Comparison of ENCODE assay signal across 26 cellular contexts in genomic region chr6:93447874-93448273, GRCh38. TPM values are rescaled to one million over a fixed set of nuclear protein-coding genes. Genes with fewer than 3 reads are reported as not detected.
DNase-seq lines count a peak whose midpoint lies in the region; ATAC-seq, FAIRE-seq and TF ChIP-seq lines count a peak whose summit lies in the region.
"Had no signal": no experiment of that assay in that cellular context is flagged by ENCODE, and none has a peak within 500 bp of the region (broad histone marks: within the 10 kb centered on the region; RNA-seq: fewer than 3 reads in every experiment).

No MANE protein-coding gene starts in this region.

- no peaks in the 10 kb centered on the region for H3K36me3 Mint-ChIP-seq in chondrocyte (ENCODE audit: low read depth)
- no peaks in the 10 kb centered on the region for H3K36me3 Mint-ChIP-seq in neural progenitor cell
- no peaks in the 10 kb centered on the region for H3K36me3 Mint-ChIP-seq in activated CD8-positive, alpha-beta T cell treated with anti-CD3 and anti-CD28 coated beads, Interleukin-2, amount 10 ng/mL, durations not matched to agents 7 days and 5 days (ENCODE audit: low read depth)

- no peaks in the 10 kb centered on the region for H3K79me2 ChIP-seq in neural progenitor cell (ENCODE audit: low read depth)

- no peaks in the 10 kb centered on the region for H3K27me3 ChIP-seq in neural progenitor cell
- H3K27me3 ChIP-seq: gastrocnemius medialis, tibial artery had no signal

- H3K4me3 Mint-ChIP-seq in chondrocyte (ENCODE audit: unreplicated experiment) (no peak overlapping the region), neural progenitor cell (no peak overlapping the region)
- no peak overlapping the region for H3K4me3 Mint-ChIP-seq in activated CD8-positive, alpha-beta T cell treated with anti-CD3 and anti-CD28 coated beads, Interleukin-2, amount 10 ng/mL, durations not matched to agents 7 days and 5 days
- H3K4me3 Mint-ChIP-seq: central memory CD8-positive, alpha-beta T cell; nephron; stimulated activated naive CD8-positive, alpha-beta T cell treated with anti-CD3 and anti-CD28 coated beads, Interleukin-15, Interleukin-2, amounts not matched to agents 100 ng/mL and 50 ng/mL, for 24 hours had no signal

- no peak for ATAC-seq in activated CD8-positive, alpha-beta T cell treated with anti-CD3 and anti-CD28 coated beads, Interleukin-2, amount 10 ng/mL, durations not matched to agents 7 days and 5 days
- ATAC-seq: gastrocnemius medialis, left lobe of liver had no signal

- FAIRE-seq in GM12892 (lab: Jason Lieb, UNC) = no peak
- FAIRE-seq: small intestine had no signal

- CTCF ChIA-PET in activated CD8-positive, alpha-beta T cell treated with anti-CD3 and anti-CD28 coated beads, Interleukin-2, amount 10 ng/mL, durations not matched to agents 7 days and 5 days (lab: Charles Lee) = no interaction called here

- H3K4me1 ChIP-seq in neural progenitor cell = peaks cover 4% of the 10 kb centered on the region
- H3K4me1 ChIP-seq: gastrocnemius medialis, tibial artery had no signal

- no peak overlapping the region for H2AFZ ChIP-seq in neural progenitor cell (replicated peaks)
- H2AFZ ChIP-seq: PC-9 had no signal

- H3K4me3 ChIP-seq in neural progenitor cell = no peak overlapping the region
- H3K4me3 ChIP-seq: gastrocnemius medialis, PC-9, tibial artery had no signal

- H3K9me3 Mint-ChIP-seq in chondrocyte (ENCODE audit: low read depth) (no peaks in the 10 kb centered on the region), neural progenitor cell (no peaks in the 10 kb centered on the region)
- peaks cover 4% of the 10 kb centered on the region for H3K9me3 Mint-ChIP-seq in activated CD8-positive, alpha-beta T cell treated with anti-CD3 and anti-CD28 coated beads, Interleukin-2, amount 10 ng/mL, durations not matched to agents 7 days and 5 days (ENCODE audit: insufficient read depth)
- H3K9me3 Mint-ChIP-seq: nephron had no signal

- no peak overlapping the region for H3K27ac ChIP-seq in neural progenitor cell
- H3K27ac ChIP-seq: gastrocnemius medialis, KMS-11, PC-9, tibial artery had no signal

- no peak overlapping the region for H3K4me2 ChIP-seq in neural progenitor cell
- H3K4me2 ChIP-seq: KMS-11, PC-9 had no signal

- H4K20me1 ChIP-seq in neural progenitor cell (ENCODE audit: low read depth) = no peaks in the 10 kb centered on the region

- H3F3A ChIP-seq in neural progenitor cell (ENCODE audit: low read depth) = no peaks in the 10 kb centered on the region

- no peak overlapping the region for H3K27ac Mint-ChIP-seq in chondrocyte (ENCODE audit: unreplicated experiment)
- H3K27ac Mint-ChIP-seq in neural progenitor cell = no peak overlapping the region
- H3K27ac Mint-ChIP-seq in activated CD8-positive, alpha-beta T cell treated with anti-CD3 and anti-CD28 coated beads, Interleukin-2, amount 10 ng/mL, durations not matched to agents 7 days and 5 days = no peak overlapping the region
- H3K27ac Mint-ChIP-seq: nephron; stimulated activated naive CD8-positive, alpha-beta T cell treated with anti-CD3 and anti-CD28 coated beads, Interleukin-15, Interleukin-2, amounts not matched to agents 100 ng/mL and 50 ng/mL, for 24 hours had no signal

- peaks cover 23% of the 10 kb centered on the region for H3K4me1 Mint-ChIP-seq in chondrocyte (ENCODE audit: low read depth)
- H3K4me1 Mint-ChIP-seq in neural progenitor cell = no peaks in the 10 kb centered on the region
- H3K4me1 Mint-ChIP-seq in activated CD8-positive, alpha-beta T cell treated with anti-CD3 and anti-CD28 coated beads, Interleukin-2, amount 10 ng/mL, durations not matched to agents 7 days and 5 days (ENCODE audit: low read depth) = no peaks in the 10 kb centered on the region
- H3K4me1 Mint-ChIP-seq: central memory CD8-positive, alpha-beta T cell; nephron had no signal

- peak; percentile 36 for TF ChIP-seq CTCF in chondrocyte (IDR thresholded peaks at IDR 0.05)
- TF ChIP-seq CTCF in neural progenitor cell (IDR thresholded peaks at IDR 0.05) = peak; percentile 43

- POLR2A ChIA-PET in activated CD8-positive, alpha-beta T cell treated with anti-CD3 and anti-CD28 coated beads, Interleukin-2, amount 10 ng/mL, durations not matched to agents 7 days and 5 days (lab: Charles Lee) = no interaction called here

- no peak overlapping the region for H3K9ac ChIP-seq in neural progenitor cell
- H3K9ac ChIP-seq: KMS-11 had no signal

- H3K27me3 Mint-ChIP-seq in chondrocyte (ENCODE audit: low read depth) (no peaks in the 10 kb centered on the region), neural progenitor cell (ENCODE audit: insufficient read depth, low read depth) (no peaks in the 10 kb centered on the region)
- H3K27me3 Mint-ChIP-seq in activated CD8-positive, alpha-beta T cell treated with anti-CD3 and anti-CD28 coated beads, Interleukin-2, amount 10 ng/mL, durations not matched to agents 7 days and 5 days (ENCODE audit: low read depth) = no peaks in the 10 kb centered on the region
- H3K27me3 Mint-ChIP-seq: central memory CD8-positive, alpha-beta T cell; stimulated activated naive CD8-positive, alpha-beta T cell treated with anti-CD3 and anti-CD28 coated beads, Interleukin-15, Interleukin-2, amounts not matched to agents 100 ng/mL and 50 ng/mL, for 24 hours had no signal

- no peaks in the 10 kb centered on the region for H3K36me3 ChIP-seq in neural progenitor cell
- H3K36me3 ChIP-seq: gastrocnemius medialis, tibial artery had no signal

- peak; percentile 2 for DNase-seq in HT1080 (ENCODE audit: low read depth)
- DNase-seq in NCI-H69 (lab: John Stamatoyannopoulos, UW) = peak; percentile 49
- no peak for DNase-seq in chondrocyte (ENCODE audit: low spot score)
- DNase-seq in neural progenitor cell (ENCODE audit: low spot score) = no peak
- DNase-seq in GM12892 (ENCODE audit: insufficient read length) = no peak
- no peak for DNase-seq in activated CD8-positive, alpha-beta T cell treated with anti-CD3 and anti-CD28 coated beads, Interleukin-2, amount 10 ng/mL, durations not matched to agents 7 days and 5 days
- no peak for DNase-seq in stimulated activated CD4-positive, alpha-beta T cell treated with anti-CD3 and anti-CD28 coated beads, Interleukin-12 subunit alpha, Interleukin-12 subunit beta, amount 100 ng/mL, for 4 hours
- DNase-seq: activated naive CD4-positive, alpha-beta T cell; AML-193; amygdala; gastrocnemius medialis; HCEC 1CT; NCI-H1092; NCI-H2081 treated with DMSO at 0.1 percent for 48 hours; NCI-H510A treated with DMSO at 0.1 percent for 48 hours; PC-9; small intestine; stimulated activated CD4-positive, alpha-beta T cell treated with anti-CD3 and anti-CD28 coated beads, Interleukin-4, amount 100 ng/mL, for 24 hours; T-helper 1 cell; tibial artery had no signal

- no peak for TF ChIP-seq POLR2A in GM12892 (IDR thresholded peaks at IDR 0.05; ENCODE audit: low read depth, low read length)

- no peaks in the 10 kb centered on the region for H3K9me3 ChIP-seq in neural progenitor cell (ENCODE audit: low read depth)
- H3K9me3 ChIP-seq: gastrocnemius medialis, tibial artery had no signal

RNA-seq across cellular contexts. Expression of gene EPHA7, which starts 28.5 kb away (rescaled TPM):
- total RNA-seq in HT1080 (2014; rRNA removed; shearing (Covaris generic)) = 0.03 TPM in 1 of 2 replicates, not detected in the other
- not detected in 2 replicates for polyA plus RNA-seq in HT1080 (2015; cell fraction: cytosol; rRNA removed)
- polyA plus RNA-seq in HT1080 (2015; cell fraction: nucleus; rRNA removed) = not detected in 2 replicates
- total RNA-seq in chondrocyte (55.4 to 83.5 TPM (median 55.4 TPM) in 3 replicates), neural progenitor cell (ENCODE audit: low replicate concordance) (47.6 and 80.7 TPM in 2 replicates)
- not detected for polyA plus RNA-seq in GM12892 (2012; ENCODE audit: missing spikeins)
- total RNA-seq in activated CD8-positive, alpha-beta T cell treated with anti-CD3 and anti-CD28 coated beads, Interleukin-2, amount 10 ng/mL, durations not matched to agents 7 days and 5 days = not detected
- total RNA-seq: HT-29 had no signal

Comparison
In these comparisons a context has a peak if more than half of its experiments do, and no peak if none do; other contexts are left out.
1. DNase-seq: peak in HT1080 (single experiment) and NCI-H69 (single experiment); none in chondrocyte (single experiment), neural progenitor cell (single experiment), GM12892 (single experiment), activated CD8-positive, alpha-beta T cell treated with anti-CD3 and anti-CD28 coated beads, Interleukin-2, amount 10 ng/mL, durations not matched to agents 7 days and 5 days (single experiment) and stimulated activated CD4-positive, alpha-beta T cell treated with anti-CD3 and anti-CD28 coated beads, Interleukin-12 subunit alpha, Interleukin-12 subunit beta, amount 100 ng/mL, for 4 hours (single experiment).
2. RNA of gene EPHA7, which starts 28.5 kb away (total RNA-seq): 47.6 to 80.7 TPM in neural progenitor cell and 55.4 to 83.5 TPM in chondrocyte; 0.03 TPM in HT1080 and not detected in activated CD8-positive, alpha-beta T cell treated with anti-CD3 and anti-CD28 coated beads, Interleukin-2, amount 10 ng/mL, durations not matched to agents 7 days and 5 days; every median in the first group is over 10 times any median in the second.